1 cellular context compared by ENCODE assay signal in genomic region chr7:11817111-11817710, GRCh38.
TF ChIP-seq lines count a peak whose summit lies in the region.

No MANE protein-coding gene starts in this region.

TF ChIP-seq in A549, 52 proteins besides CTCF, POLR2A, EP300 and RAD21 (continued from another document):
- TF ChIP-seq REST (IDR thresholded peaks at IDR 0.05) (no peak), MYC (IDR thresholded peaks at IDR 0.05; ENCODE audit: borderline replicate concordance, low read length) (no peak), FOSL2 (IDR thresholded peaks at IDR 0.05) (no peak), FOSL2 (CRISPR knock-in tag; IDR thresholded peaks at IDR 0.05) (no peak), BCL3 (IDR thresholded peaks at IDR 0.05) (no peak), MAFK (IDR thresholded peaks at IDR 0.05; ENCODE audit: partially characterized antibody) (no peak), MAZ (IDR thresholded peaks at IDR 0.05; ENCODE audit: borderline replicate concordance, low read depth, low read length) (no peak), NPAS2 (CRISPR knock-in tag; IDR thresholded peaks at IDR 0.05; ENCODE audit: borderline replicate concordance) (no peak), SMC3 (IDR thresholded peaks at IDR 0.05) (no peak), SREBF2 (IDR thresholded peaks at IDR 0.05) (no peak), HOXA7 (CRISPR knock-in tag; IDR thresholded peaks at IDR 0.05) (no peak), PHF8 (IDR thresholded peaks at IDR 0.05; ENCODE audit: borderline replicate concordance, low read depth) (no peak), CHD2 (IDR thresholded peaks at IDR 0.05; ENCODE audit: low read length, partially characterized antibody) (no peak), NR3C1 (IDR thresholded peaks at IDR 0.05) (no peak)
TF ChIP-seq in A549: peak in this region for 0.
